In genomic region chr10:24872049-24872789, GRCh38 we compare ENCODE assay signal across 12 cellular contexts.
DNase-seq lines count a peak whose midpoint lies in the region; ATAC-seq lines count a peak whose summit lies in the region.
"Had no signal": no experiment of that assay in that cellular context is flagged by ENCODE, and none has a peak within 500 bp of the region (broad histone marks: within the 10 kb centered on the region; RNA-seq: fewer than 3 reads in every experiment).

No MANE protein-coding gene starts in this region.

- ATAC-seq in GM21526 (IDR thresholded peaks at IDR 0.05; ENCODE audit: low FRiP score, unreplicated experiment) (no peak), HG02588 (IDR thresholded peaks at IDR 0.05; ENCODE audit: unreplicated experiment) (no peak)
- ATAC-seq: activated CD4-positive, CD25-positive, alpha-beta regulatory T cell treated with anti-CD3 and anti-CD28 coated beads, Interleukin-2, amount 50 U/mL, for 24 hours had no signal

- no peaks in the 10 kb centered on the region for H3K27me3 ChIP-seq in layer of hippocampus (ENCODE audit: control insufficient read depth, insufficient read depth, low read length)
- H3K27me3 ChIP-seq: hepatocyte had no signal

- DNase-seq in DMS 273 (lab: John Stamatoyannopoulos, UW; ENCODE audit: unreplicated experiment) (peak; percentile 11), DMS 273 treated with DMSO at 0.1 percent for 48 hours (lab: John Stamatoyannopoulos, UW) (no peak), astrocyte of the hippocampus (ENCODE audit: low read depth, low spot score) (peak; percentile 72), retina (peak; percentile 84)
- no peak for DNase-seq in activated CD4-positive, alpha-beta T cell treated with anti-CD3 and anti-CD28 coated beads for 1 hour
- DNase-seq: activated T-cell treated with anti-CD3 and anti-CD28 coated beads, Interleukin-2, amount 50 U/mL, for 24 hours had no signal

- H3K27ac ChIP-seq in layer of hippocampus (ENCODE audit: low read depth, low read length), result peak overlapping the region; percentile 85
- H3K27ac ChIP-seq: 22Rv1 had no signal

Comparison
In these comparisons a context has a peak if more than half of its experiments do, and no peak if none do; other contexts are left out.
1. DNase-seq: peak in DMS 273 (single experiment), astrocyte of the hippocampus (single experiment) and retina (single experiment); none in DMS 273 treated with DMSO at 0.1 percent for 48 hours (single experiment) and activated CD4-positive, alpha-beta T cell treated with anti-CD3 and anti-CD28 coated beads for 1 hour (single experiment).